ENCODE assay signal across 9 cellular contexts in genomic region chr11:118841469-118842222, GRCh38. TPM values are rescaled to one million over a fixed set of nuclear protein-coding genes. Genes with fewer than 3 reads are reported as not detected.
DNase-seq lines count a peak whose midpoint lies in the region; ATAC-seq and TF ChIP-seq lines count a peak whose summit lies in the region.
"Had no signal": no experiment of that assay in that cellular context is flagged by ENCODE, and none has a peak within 500 bp of the region (broad histone marks: within the 10 kb centered on the region; RNA-seq: fewer than 3 reads in every experiment).

No MANE protein-coding gene starts in this region.

- H2BK5ac ChIP-seq in IMR-90 (ENCODE audit: low read depth, low read length, poor library complexity, severe bottlenecking): no peak overlapping the region

- intact Hi-C loops in IMR-90 (cut with micrococcal nuclease): no loop called here
- intact Hi-C loops in vagina (cut with DNase I): no loop called here
- intact Hi-C loops in Calu3 (cut with micrococcal nuclease; ENCODE audit: unreplicated experiment): no loop called here

- H3K27ac Mint-ChIP-seq in activated T-helper 17 cell treated with anti-CD3 and anti-CD28 coated beads, Interleukin-2, amount 50 U/mL, for 72 hours: peak overlapping the region; percentile 51
- H3K27ac Mint-ChIP-seq in Calu3 (ENCODE audit: unreplicated experiment): no peak overlapping the region
- H3K27ac Mint-ChIP-seq: progenitor cell of endocrine pancreas had no signal

- no peak for DNase-seq in IMR-90
- peak; percentile 61 for DNase-seq in stimulated activated CD4-positive, alpha-beta T cell treated with anti-CD3 and anti-CD28 coated beads, Interleukin-4, amount 100 ng/mL, for 24 hours
- DNase-seq in effector CD8-positive, alpha-beta T cell (lab: John Stamatoyannopoulos, UW): no peak
- DNase-seq in occipital lobe (lab: John Stamatoyannopoulos, UW): no peak
- DNase-seq in vagina (ENCODE audit: extremely low spot score in 2 of 2): no peak
- no peak for DNase-seq in Calu3

- no peak overlapping the region for H4K91ac ChIP-seq in IMR-90 (ENCODE audit: insufficient read depth, low read depth, low read length)

- H3K4me1 ChIP-seq in IMR-90 (ENCODE audit: control insufficient read depth, insufficient read depth, low read length) (peaks cover 9% of the 10 kb centered on the region), vagina (peaks cover 6% of the 10 kb centered on the region)

- H3K79me1 ChIP-seq in IMR-90 (ENCODE audit: low read depth in 1 of 2, low read length in 2 of 2): no peaks in the 10 kb centered on the region

- H3K9me3 ChIP-seq in IMR-90 (ENCODE audit: control insufficient read depth, insufficient read depth, low read length) (no peaks in the 10 kb centered on the region), vagina (no peaks in the 10 kb centered on the region)

- H3K36me3 ChIP-seq in IMR-90 (ENCODE audit: control insufficient read depth, insufficient read depth, low read length) (no peaks in the 10 kb centered on the region), vagina (no peaks in the 10 kb centered on the region)

- H3K4me3 ChIP-seq in IMR-90 (ENCODE audit: insufficient read depth, low read depth, low read length): no peak overlapping the region
- no peak overlapping the region for H3K4me3 ChIP-seq in vagina

- H2AK9ac ChIP-seq in IMR-90 (replicated peaks; ENCODE audit: low read depth, low read length, poor library complexity): no peak overlapping the region

- in situ Hi-C loops in IMR-90 (cut with MboI; ENCODE audit: low sequenced_read_pairs): no loop called here

- ATAC-seq in GM18907 (IDR thresholded peaks at IDR 0.05; ENCODE audit: unreplicated experiment) (peak; percentile 63), IMR-90 (ENCODE audit: low read depth) (no peak)
- peak; percentile 85 for ATAC-seq in activated T-helper 17 cell treated with anti-CD3 and anti-CD28 coated beads, Interleukin-2, amount 50 U/mL, for 72 hours (replicated peaks)

- POLR2A ChIA-PET in IMR-90 (lab: Charles Lee; ENCODE audit: unreplicated experiment): no interaction called here

- H3K4me3 Mint-ChIP-seq in activated T-helper 17 cell treated with anti-CD3 and anti-CD28 coated beads, Interleukin-2, amount 50 U/mL, for 72 hours: peak overlapping the region; percentile 59
- no peak overlapping the region for H3K4me3 Mint-ChIP-seq in Calu3 (ENCODE audit: low read depth, unreplicated experiment)

- BruUV-seq in IMR-90 (replicated peaks; lab: Mats Ljungman, UMichigan) (no TSS peak), Calu3 (replicated peaks; lab: Mats Ljungman, UMichigan) (no TSS peak)

- no peak overlapping the region for H3K56ac ChIP-seq in IMR-90 (ENCODE audit: extremely low read depth, insufficient read depth, low read length)

- no peak overlapping the region for H3K23ac ChIP-seq in IMR-90 (ENCODE audit: low read depth, low read length)

- no peak overlapping the region for H3K18ac ChIP-seq in IMR-90 (ENCODE audit: low read depth, low read length)

- no peaks in the 10 kb centered on the region for H3K36me3 Mint-ChIP-seq in activated T-helper 17 cell treated with anti-CD3 and anti-CD28 coated beads, Interleukin-2, amount 50 U/mL, for 72 hours (ENCODE audit: low read depth)
- H3K36me3 Mint-ChIP-seq in Calu3 (ENCODE audit: insufficient read depth, unreplicated experiment): no peaks in the 10 kb centered on the region

- H3K4ac ChIP-seq in IMR-90 (ENCODE audit: low read depth, low read length): no peak overlapping the region

- H3K9me1 ChIP-seq in IMR-90 (ENCODE audit: insufficient read depth, low read length): peaks cover 6% of the 10 kb centered on the region; the same call in 1 of the 2 replicates

- no peaks in the 10 kb centered on the region; the same call in 1 of the 2 replicates for H3K27me3 ChIP-seq in IMR-90 (ENCODE audit: control insufficient read depth, insufficient read depth, low read length)
- H3K27me3 ChIP-seq in vagina: no peaks in the 10 kb centered on the region

- H4K5ac ChIP-seq in IMR-90 (ENCODE audit: low read depth, low read length): no peak overlapping the region

- H2BK20ac ChIP-seq in IMR-90 (ENCODE audit: low read depth, low read length): no peak overlapping the region

- H3K4me1 Mint-ChIP-seq in activated T-helper 17 cell treated with anti-CD3 and anti-CD28 coated beads, Interleukin-2, amount 50 U/mL, for 72 hours: peaks cover 29% of the 10 kb centered on the region
- peaks cover 19% of the 10 kb centered on the region for H3K4me1 Mint-ChIP-seq in Calu3 (ENCODE audit: low read depth, unreplicated experiment)

- no peak overlapping the region for H4K8ac ChIP-seq in IMR-90 (ENCODE audit: low read depth in 2 of 2, low read length in 2 of 2)

- dilution Hi-C loops in IMR-90 (cut with HindIII; ENCODE audit: low sequenced_read_pairs, unreplicated experiment): no loop called here

- no peak overlapping the region for H3K14ac ChIP-seq in IMR-90 (replicated peaks; ENCODE audit: low read depth, low read length)

- no peak overlapping the region for H2BK120ac ChIP-seq in IMR-90 (ENCODE audit: low read depth, low read length)

- no peak for TF ChIP-seq POLR2A in IMR-90 (IDR thresholded peaks at IDR 0.05; ENCODE audit: low read depth, low read length)
- TF ChIP-seq POLR2A in vagina (IDR thresholded peaks at IDR 0.05): no peak

- TF ChIP-seq CTCF in IMR-90 (conservative IDR thresholded peaks at IDR 0.05; ENCODE audit: low read depth, low read length) (no peak), vagina (IDR thresholded peaks at IDR 0.05) (no peak), Calu3 (IDR thresholded peaks at IDR 0.05; ENCODE audit: unreplicated experiment) (no peak)

- H3K27me3 Mint-ChIP-seq in activated T-helper 17 cell treated with anti-CD3 and anti-CD28 coated beads, Interleukin-2, amount 50 U/mL, for 72 hours: no peaks in the 10 kb centered on the region
- H3K27me3 Mint-ChIP-seq in Calu3 (ENCODE audit: unreplicated experiment): no peaks in the 10 kb centered on the region

- TF ChIP-seq RAD21 in IMR-90 (IDR thresholded peaks at IDR 0.05; ENCODE audit: low read length): no peak

- H3K27ac ChIP-seq in IMR-90 (ENCODE audit: insufficient read depth, low read length) (no peak overlapping the region), vagina (no peak overlapping the region)

- no peak overlapping the region for H2AK5ac ChIP-seq in IMR-90 (ENCODE audit: low read depth, low read length)

- WGBS in IMR-90 (ENCODE audit: extremely low coverage in 2 of 2, insufficient read length in 1 of 2), 2 experiments: 83% methylated on average over 1 of the region's 8 CpGs; no CpG with 5 or more reads in 1 of the 2 experiments

- H2BK15ac ChIP-seq in IMR-90 (ENCODE audit: low read depth, low read length): no peak overlapping the region

- no peak overlapping the region for H3K4me2 ChIP-seq in IMR-90 (ENCODE audit: low read depth, low read length)

- H4K20me1 ChIP-seq in IMR-90 (ENCODE audit: insufficient read depth, low read length): no peaks in the 10 kb centered on the region; the same call in 1 of the 2 replicates

- CTCF ChIA-PET in IMR-90 (lab: Yijun Ruan, JAX): no interaction called here
- CTCF ChIA-PET in Calu3 (lab: Charles Lee): no interaction called here

- peak overlapping the region; percentile 41 for H2AFZ ChIP-seq in IMR-90 (replicated peaks; ENCODE audit: low read length, poor library complexity)

- H3K9me3 Mint-ChIP-seq in activated T-helper 17 cell treated with anti-CD3 and anti-CD28 coated beads, Interleukin-2, amount 50 U/mL, for 72 hours: no peaks in the 10 kb centered on the region
- H3K9me3 Mint-ChIP-seq in Calu3 (ENCODE audit: low read depth, unreplicated experiment): no peaks in the 10 kb centered on the region

- H3K9ac ChIP-seq in IMR-90 (ENCODE audit: low read depth, low read length): no peak overlapping the region

TF ChIP-seq in IMR-90, 13 proteins besides CTCF, POLR2A, EP300 and RAD21:
- no peak for TF ChIP-seq CEBPB (IDR thresholded peaks at IDR 0.05; ENCODE audit: low read depth, low read length)
- TF ChIP-seq, protein P1, sequence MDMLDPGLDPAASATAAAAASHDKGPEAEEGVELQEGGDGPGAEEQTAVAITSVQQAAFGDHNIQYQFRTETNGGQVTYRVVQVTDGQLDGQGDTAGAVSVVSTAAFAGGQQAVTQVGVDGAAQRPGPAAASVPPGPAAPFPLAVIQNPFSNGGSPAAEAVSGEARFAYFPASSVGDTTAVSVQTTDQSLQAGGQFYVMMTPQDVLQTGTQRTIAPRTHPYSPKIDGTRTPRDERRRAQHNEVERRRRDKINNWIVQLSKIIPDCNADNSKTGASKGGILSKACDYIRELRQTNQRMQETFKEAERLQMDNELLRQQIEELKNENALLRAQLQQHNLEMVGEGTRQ (IDR thresholded peaks at IDR 0.05; ENCODE audit: low read depth, low read length): no peak
- TF ChIP-seq NFE2L2 (IDR thresholded peaks at IDR 0.05; ENCODE audit: low read depth, low read length): no peak
- TF ChIP-seq MXI1 (IDR thresholded peaks at IDR 0.05; ENCODE audit: borderline replicate concordance, low read depth, low read length): no peak
- no peak for TF ChIP-seq SMC3 (IDR thresholded peaks at IDR 0.05; ENCODE audit: low read depth, low read length)
- TF ChIP-seq RCOR1 (IDR thresholded peaks at IDR 0.05; ENCODE audit: insufficient replicate concordance, low read length): no peak
- TF ChIP-seq MAFK (IDR thresholded peaks at IDR 0.05; ENCODE audit: low read depth, low read length): no peak
- TF ChIP-seq BHLHE40 (IDR thresholded peaks at IDR 0.05; ENCODE audit: low read depth, low read length): no peak

RNA-seq across cellular contexts. Expression of gene CXCR5, which starts 42.0 kb away (rescaled TPM):
- total RNA-seq in IMR-90 (2012; rRNA removed) (not detected in 2 replicates), occipital lobe (not detected), vagina (not detected), Calu3 (2022) (not detected in 2 replicates)
- polyA plus RNA-seq in IMR-90 (2012; rRNA removed): not detected in 2 replicates
- polyA plus RNA-seq in IMR-90 (2012; cell fraction: cytosol; rRNA removed): not detected in 2 replicates
- 0.02 TPM in 1 of 2 replicates, not detected in the other for polyA plus RNA-seq in IMR-90 (2012; cell fraction: nucleus; rRNA removed; ENCODE audit: low replicate concordance)
- 10 to 100 TPM in 1 of 2 donors, 1 to 10 TPM in 1; 8.0 to 20.2 TPM for total RNA-seq in activated T-helper 17 cell treated with anti-CD3 and anti-CD28 coated beads, Interleukin-2, amount 50 U/mL, for 72 hours
- total RNA-seq: progenitor cell of endocrine pancreas had no signal

RNA-seq across cellular contexts. Expression of gene DDX6, which starts 50.7 kb away (rescaled TPM):
- 197 and 225 TPM in 2 replicates for total RNA-seq in IMR-90 (2012; rRNA removed)
- polyA plus RNA-seq in IMR-90 (2012; rRNA removed): 14.7 and 19.2 TPM in 2 replicates
- 2.1 and 3.4 TPM in 2 replicates for polyA plus RNA-seq in IMR-90 (2012; cell fraction: cytosol; rRNA removed)
- polyA plus RNA-seq in IMR-90 (2012; cell fraction: nucleus; rRNA removed; ENCODE audit: low replicate concordance): 1.5 and 13.5 TPM in 2 replicates
- 100 to 1,000 TPM; 149 to 209 TPM for total RNA-seq in activated T-helper 17 cell treated with anti-CD3 and anti-CD28 coated beads, Interleukin-2, amount 50 U/mL, for 72 hours
- total RNA-seq in occipital lobe: 283 TPM
- 81.5 TPM for total RNA-seq in vagina
- total RNA-seq in Calu3 (2022): 82.4 and 84.3 TPM in 2 replicates
